Comparison of ENCODE assay signal across 16 cellular contexts in genomic region chr7:95536656-95537311, GRCh38. TPM values are rescaled to one million over a fixed set of nuclear protein-coding genes. Genes with fewer than 3 reads are reported as not detected.
DNase-seq lines count a peak whose midpoint lies in the region; ATAC-seq, FAIRE-seq and TF ChIP-seq lines count a peak whose summit lies in the region.
"Had no signal": no experiment of that assay in that cellular context is flagged by ENCODE, and none has a peak within 500 bp of the region (broad histone marks: within the 10 kb centered on the region; RNA-seq: fewer than 3 reads in every experiment).

No MANE protein-coding gene starts in this region.

- H3K9me3 ChIP-seq in A549 (no peaks in the 10 kb centered on the region), Peyer's patch (no peaks in the 10 kb centered on the region), mucosa of descending colon (no peaks in the 10 kb centered on the region), mesenchymal stem cell (ENCODE audit: control insufficient read depth, low read length) (no peaks in the 10 kb centered on the region)
- H3K9me3 ChIP-seq: BLaER1 treated with 17β-estradiol and CSF1 and Interleukin-3, amounts not matched to agents 10 nM and 100 nM had no signal

- H2BK5ac ChIP-seq in mesenchymal stem cell (ENCODE audit: low read depth, low read length, poor library complexity, severe bottlenecking), result no peak overlapping the region

- no peaks in the 10 kb centered on the region for H3K36me3 ChIP-seq in Peyer's patch
- H3K36me3 ChIP-seq in mucosa of descending colon (ENCODE audit: low read depth), result no peaks in the 10 kb centered on the region
- H3K36me3 ChIP-seq in mesenchymal stem cell (ENCODE audit: control insufficient read depth in 1 of 2, insufficient read depth in 2 of 2, low read depth in 1 of 2, low read length in 2 of 2), result no peaks in the 10 kb centered on the region
- H3K36me3 ChIP-seq: BLaER1 treated with 17β-estradiol and CSF1 and Interleukin-3, amounts not matched to agents 10 nM and 100 nM had no signal

- CTCF ChIA-PET in A549 (lab: Yijun Ruan, JAX), result interaction anchor here (0.9 to 12.9 kb wide), 4 partner anchors 8 to 152 kb away, joined by 3 to 403 read pairs (median 6); no protein-coding TSS in a partner anchor

- H4K8ac ChIP-seq in mesenchymal stem cell (ENCODE audit: low read length), result no peak overlapping the region

- no peak for DNase-seq in A549 (ENCODE audit: low read depth in 1 of 2, low spot score in 1 of 2)
- DNase-seq in Peyer's patch, result peak in 2 of 3 donors; percentile 61 to 81
- DNase-seq in left colon, result peak in 1 of 2 donors; percentile 34
- peak in 1 of 3 donors; percentile 58 for DNase-seq in mucosa of descending colon
- no peak for DNase-seq in activated T-cell treated with anti-CD3 and anti-CD28 coated beads, Interleukin-2, amount 50 U/mL, for 72 hours
- no peak for DNase-seq in mesenchymal stem cell
- DNase-seq: CD4-positive, CD25-positive, alpha-beta regulatory T cell; DMS53; GF-D8; H7 had no signal

- H3K23ac ChIP-seq in mesenchymal stem cell (ENCODE audit: low read length in 2 of 2), result no peak overlapping the region

- no peaks in the 10 kb centered on the region for H3K4me1 Mint-ChIP-seq in activated T-cell treated with anti-CD3 and anti-CD28 coated beads, Interleukin-2, amount 50 U/mL, for 72 hours (ENCODE audit: low read depth)
- H3K4me1 Mint-ChIP-seq: CD4-positive, CD25-positive, alpha-beta regulatory T cell; GM23338 had no signal

- H3K9me3 Mint-ChIP-seq in activated T-cell treated with anti-CD3 and anti-CD28 coated beads, Interleukin-2, amount 50 U/mL, for 72 hours, result no peaks in the 10 kb centered on the region
- H3K9me3 Mint-ChIP-seq: GM23338 had no signal

- H3K36me3 Mint-ChIP-seq in activated T-cell treated with anti-CD3 and anti-CD28 coated beads, Interleukin-2, amount 50 U/mL, for 72 hours (ENCODE audit: insufficient read depth in 2 of 2), result no peaks in the 10 kb centered on the region
- H3K36me3 Mint-ChIP-seq: CD4-positive, CD25-positive, alpha-beta regulatory T cell had no signal

- H3K4ac ChIP-seq in mesenchymal stem cell (ENCODE audit: low read depth in 1 of 2, low read length in 2 of 2), result no peak overlapping the region

- H2AK5ac ChIP-seq in mesenchymal stem cell (ENCODE audit: low read length, severe bottlenecking), result no peak overlapping the region

- no peak overlapping the region for H3K9ac ChIP-seq in mesenchymal stem cell (ENCODE audit: low read length)
- H3K9ac ChIP-seq: BLaER1 treated with 17β-estradiol and CSF1 and Interleukin-3, amounts not matched to agents 10 nM and 100 nM had no signal

- H3K4me3 ChIP-seq in A549, result no peak overlapping the region
- no peak overlapping the region for H3K4me3 ChIP-seq in Peyer's patch
- no peak overlapping the region for H3K4me3 ChIP-seq in mucosa of descending colon
- H3K4me3 ChIP-seq in mesenchymal stem cell (ENCODE audit: insufficient read depth in 1 of 2, low read depth in 1 of 2, low read length in 2 of 2), result no peak overlapping the region
- H3K4me3 ChIP-seq: BLaER1 treated with 17β-estradiol and CSF1 and Interleukin-3, amounts not matched to agents 10 nM and 100 nM; GM23338 had no signal

- FAIRE-seq in A549 (lab: Jason Lieb, UNC), result no peak
- FAIRE-seq: HTR-8/SVneo had no signal

- H3K27me3 ChIP-seq in Peyer's patch (no peaks in the 10 kb centered on the region), mesenchymal stem cell (ENCODE audit: control insufficient read depth in 1 of 2, insufficient read depth in 1 of 2, low read length in 2 of 2) (peaks cover 0 to 4% of the 10 kb centered on the region in 2 experiments)
- H3K27me3 ChIP-seq: BLaER1 treated with 17β-estradiol and CSF1 and Interleukin-3, amounts not matched to agents 10 nM and 100 nM had no signal

- no peak overlapping the region for H3K4me3 Mint-ChIP-seq in activated T-cell treated with anti-CD3 and anti-CD28 coated beads, Interleukin-2, amount 50 U/mL, for 72 hours
- H3K4me3 Mint-ChIP-seq: CD4-positive, CD25-positive, alpha-beta regulatory T cell; GM23338 had no signal

- no peak overlapping the region for H3K4me2 ChIP-seq in A549
- no peak overlapping the region for H3K4me2 ChIP-seq in mesenchymal stem cell (ENCODE audit: low read length, poor library complexity, severe bottlenecking)
- H3K4me2 ChIP-seq: BLaER1 treated with 17β-estradiol and CSF1 and Interleukin-3, amounts not matched to agents 10 nM and 100 nM; GM23338 had no signal

- H3K4me1 ChIP-seq in A549 (no peaks in the 10 kb centered on the region), Peyer's patch (no peaks in the 10 kb centered on the region), mucosa of descending colon (ENCODE audit: low read depth) (no peaks in the 10 kb centered on the region), mesenchymal stem cell (ENCODE audit: control insufficient read depth, insufficient read depth, low read depth, low read length) (no peaks in the 10 kb centered on the region)
- H3K4me1 ChIP-seq: BLaER1 treated with 17β-estradiol and CSF1 and Interleukin-3, amounts not matched to agents 10 nM and 100 nM had no signal

- H2BK12ac ChIP-seq in mesenchymal stem cell (ENCODE audit: low read length in 2 of 2), result no peak overlapping the region

- no peak overlapping the region for H3K14ac ChIP-seq in mesenchymal stem cell (ENCODE audit: low read length in 2 of 2)

- POLR2A ChIA-PET in A549 (lab: Yijun Ruan, JAX), result no interaction called here

- no peak for TF ChIP-seq RAD21 in A549 (conservative IDR thresholded peaks at IDR 0.05 in 1 of 2, IDR thresholded peaks at IDR 0.05 in 1 of 2)

- H2BK15ac ChIP-seq in mesenchymal stem cell (ENCODE audit: low read depth, poor library complexity, severe bottlenecking), result no peak overlapping the region

- H3K27me3 Mint-ChIP-seq in activated T-cell treated with anti-CD3 and anti-CD28 coated beads, Interleukin-2, amount 50 U/mL, for 72 hours (ENCODE audit: low read depth), result peaks cover 53% of the 10 kb centered on the region

- H3K79me1 ChIP-seq in mesenchymal stem cell (replicated peaks; ENCODE audit: low read length, poor library complexity, severe bottlenecking), result no peaks in the 10 kb centered on the region

- H3K27ac Mint-ChIP-seq in activated T-cell treated with anti-CD3 and anti-CD28 coated beads, Interleukin-2, amount 50 U/mL, for 72 hours, result no peak overlapping the region
- H3K27ac Mint-ChIP-seq: CD4-positive, CD25-positive, alpha-beta regulatory T cell; GM23338 had no signal

- H3K18ac ChIP-seq in mesenchymal stem cell (ENCODE audit: low read depth in 1 of 2, low read length in 2 of 2), result no peak overlapping the region

- no peak for TF ChIP-seq EP300 in A549 (IDR thresholded peaks at IDR 0.05)

- H4K91ac ChIP-seq in mesenchymal stem cell (ENCODE audit: low read length), result no peak overlapping the region

- TF ChIP-seq CTCF in A549 (IDR thresholded peaks at IDR 0.05), result no peak
- TF ChIP-seq CTCF in Peyer's patch (IDR thresholded peaks at IDR 0.05), result no peak
- TF ChIP-seq CTCF in mucosa of descending colon (IDR thresholded peaks at IDR 0.05), result no peak

- H2AFZ ChIP-seq in mesenchymal stem cell (ENCODE audit: low read depth, low read length), result no peak overlapping the region
- H2AFZ ChIP-seq: GM23338 had no signal

- intact Hi-C loops in left colon (cut with DNase I, micrococcal nuclease), result no loop called here
- intact Hi-C loops in mucosa of descending colon (cut with DNase I, micrococcal nuclease), result no loop called here

- ATAC-seq in A549 (no peak), left colon (peak; percentile 98), mucosa of descending colon (peak; percentile 69), HG03469 (IDR thresholded peaks at IDR 0.05; ENCODE audit: unreplicated experiment) (no peak), HG03439 (IDR thresholded peaks at IDR 0.05; ENCODE audit: unreplicated experiment) (no peak)
- ATAC-seq in activated T-cell treated with anti-CD3 and anti-CD28 coated beads, Interleukin-2, amount 50 U/mL, for 72 hours (replicated peaks in 1 of 2), result no peak
- ATAC-seq: GM23338 had no signal

- no peak overlapping the region for H2BK120ac ChIP-seq in mesenchymal stem cell (ENCODE audit: low read depth, low read length)

- 76% methylated on average over 2 of the region's 2 CpGs for WGBS in A549 (ENCODE audit: missing lambda C conversion rate)
- WGBS in mesenchymal stem cell, result 94% methylated on average over 1 of the region's 2 CpGs

- no peak overlapping the region for H3K27ac ChIP-seq in A549
- H3K27ac ChIP-seq in Peyer's patch, result peak overlapping the region in 1 of 4 donors; percentile 2
- H3K27ac ChIP-seq in mesenchymal stem cell (ENCODE audit: low read length, poor library complexity, severe bottlenecking), result no peak overlapping the region
- H3K27ac ChIP-seq: 22Rv1; BLaER1 treated with 17β-estradiol and CSF1 and Interleukin-3, amounts not matched to agents 10 nM and 100 nM had no signal

- TF ChIP-seq POLR2A in A549 (IDR thresholded peaks at IDR 0.05; ENCODE audit: low read length) (no peak), Peyer's patch (IDR thresholded peaks at IDR 0.05) (no peak)

TF ChIP-seq in A549, 52 proteins besides CTCF, POLR2A, EP300 and RAD21 (continues in another document):
- TF ChIP-seq ZC3H11A (IDR thresholded peaks at IDR 0.05), result no peak
- TF ChIP-seq RNF2 (IDR thresholded peaks at IDR 0.05; ENCODE audit: borderline replicate concordance, low read depth), result no peak
- no peak for TF ChIP-seq PHF8 (IDR thresholded peaks at IDR 0.05; ENCODE audit: borderline replicate concordance, low read depth)

RNA-seq across cellular contexts. Expression of gene ASB4, which starts 51.0 kb away (rescaled TPM):
- polyA plus RNA-seq in A549 (2011; rRNA removed), result 3.1 TPM in 2 replicates
- polyA plus RNA-seq in A549 (2012; cell fraction: cytosol; rRNA removed), result 0.46 and 0.52 TPM in 2 replicates
- 0.32 and 0.47 TPM in 2 replicates for polyA plus RNA-seq in A549 (2012; cell fraction: nucleus; rRNA removed)
- polyA plus RNA-seq in A549 (2017; fragmentation: RNase III; extraction: RNeasy Plus Mini Kit Qiagen cat#74134 plus additional on column Dnase treatment), result 0.80 to 1.4 TPM (median 1.00 TPM) in 3 replicates
- polyA minus RNA-seq in A549 (2011; rRNA and poly(A)+ RNA removed), result 2.9 and 4.2 TPM in 2 replicates
- 1 to 10 TPM in 1 of 4 donors, not detected in 3; 1.3 TPM for total RNA-seq in Peyer's patch
- under 1 TPM; 0.40 to 0.56 TPM for total RNA-seq in left colon
- total RNA-seq in mucosa of descending colon, result under 1 TPM in 2 of 3 donors, not detected in 1; 0.13 to 0.84 TPM
- not detected for total RNA-seq in activated T-cell treated with anti-CD3 and anti-CD28 coated beads, Interleukin-2, amount 50 U/mL, for 72 hours
- polyA plus RNA-seq in mesenchymal stem cell (2013, experiment 1 of 2), result 0.03 TPM
- not detected for polyA plus RNA-seq in mesenchymal stem cell (2013, experiment 2 of 2)
- total RNA-seq: CD4-positive, CD25-positive, alpha-beta regulatory T cell; GM23338; H7 had no signal
- polyA plus RNA-seq: CD4-positive, CD25-positive, alpha-beta regulatory T cell; GM23338 had no signal

RNA-seq across cellular contexts. Expression of gene PDK4, which starts 59.5 kb away (rescaled TPM):
- polyA plus RNA-seq in A549 (2011; rRNA removed) (21.9 and 26.1 TPM in 2 replicates), A549 (2017; fragmentation: RNase III; extraction: RNeasy Plus Mini Kit Qiagen cat#74134 plus additional on column Dnase treatment) (5.5 to 8.6 TPM (median 6.5 TPM) in 3 replicates)
- polyA plus RNA-seq in A549 (2012; cell fraction: cytosol; rRNA removed), result 2.4 and 3.0 TPM in 2 replicates
- 4.0 and 6.2 TPM in 2 replicates for polyA plus RNA-seq in A549 (2012; cell fraction: nucleus; rRNA removed)
- 13.2 and 14.7 TPM in 2 replicates for polyA minus RNA-seq in A549 (2011; rRNA and poly(A)+ RNA removed)
- total RNA-seq in Peyer's patch (100 to 1,000 TPM; 130 to 664 (median 240) TPM), left colon (100 to 1,000 TPM in 1 of 2 donors, 10 to 100 TPM in 1; 18.9 to 101 TPM), mucosa of descending colon (100 to 1,000 TPM in 1 of 3 donors, 10 to 100 TPM in 2; 36.2 to 224 (median 50.6) TPM)
- not detected for total RNA-seq in activated T-cell treated with anti-CD3 and anti-CD28 coated beads, Interleukin-2, amount 50 U/mL, for 72 hours
- polyA plus RNA-seq in mesenchymal stem cell (2013, experiment 1 of 2), result 8.1 TPM
- polyA plus RNA-seq in mesenchymal stem cell (2013, experiment 2 of 2), result 8.4 TPM
- total RNA-seq: CD4-positive, CD25-positive, alpha-beta regulatory T cell; GM23338 had no signal
- polyA plus RNA-seq: CD4-positive, CD25-positive, alpha-beta regulatory T cell had no signal

Comparison
In these comparisons a context has a peak if more than half of its experiments do, and no peak if none do; other contexts are left out.
1. ATAC-seq: peak in left colon (single experiment) and mucosa of descending colon (single experiment); none in A549 (0 of 2), activated T-cell treated with anti-CD3 and anti-CD28 coated beads, Interleukin-2, amount 50 U/mL, for 72 hours (0 of 2), HG03469 (single experiment) and HG03439 (single experiment).
2. DNase-seq: peak in Peyer's patch (2 of 3); none in A549 (0 of 2), activated T-cell treated with anti-CD3 and anti-CD28 coated beads, Interleukin-2, amount 50 U/mL, for 72 hours (0 of 2) and mesenchymal stem cell (single experiment).
3. RNA of gene PDK4, which starts 59.5 kb away (total RNA-seq): 130 to 664 TPM in Peyer's patch, 18.9 to 101 TPM in left colon and 36.2 to 224 TPM in mucosa of descending colon; not detected in activated T-cell treated with anti-CD3 and anti-CD28 coated beads, Interleukin-2, amount 50 U/mL, for 72 hours; every median in the first group is over 10 times any median in the second.